In genomic region chrX:102155806-102156179, GRCh38 we compare ENCODE assay signal across 8 cellular contexts. TPM values are rescaled to one million over a fixed set of nuclear protein-coding genes. Genes with fewer than 3 reads are reported as not detected.
DNase-seq lines count a peak whose midpoint lies in the region; ATAC-seq and TF ChIP-seq lines count a peak whose summit lies in the region.

Gene BEX5, minus strand, starts transcription at chrX:102155977. Its CDS starts 1,712 bp downstream, at chrX:102154265.

- H3K27me3 ChIP-seq in KMS-11 (ENCODE audit: insufficient read depth, low read depth), result no peaks in the 10 kb centered on the region

- POLR2A ChIA-PET in MCF 10A (lab: Yijun Ruan, JAX), result interaction anchor here (0.6 kb wide), 1 partner anchor 21 kb away, joined by 3 read pairs; no protein-coding TSS in a partner anchor

- peak within 1 kb of the TSS; percentile 64 for H3K9ac ChIP-seq in KMS-11

- peak within 1 kb of the TSS; percentile 51 for H3K27ac ChIP-seq in KMS-11

- no TSS peak for BruUV-seq in MCF 10A (replicated peaks; lab: Mats Ljungman, UMichigan)

- H3K9me3 Mint-ChIP-seq in MCF 10A (ENCODE audit: unreplicated experiment), result no peaks in the 10 kb centered on the region

- peak within 1 kb of the TSS; percentile 65 for H3K4me3 Mint-ChIP-seq in MCF 10A (ENCODE audit: unreplicated experiment)

- H3K27me3 Mint-ChIP-seq in MCF 10A (ENCODE audit: insufficient read depth, unreplicated experiment), result peaks cover 53% of the 10 kb centered on the region

- no peaks in the 10 kb centered on the region for H3K79me2 ChIP-seq in KMS-11 (ENCODE audit: insufficient read depth, low read depth)

- intact Hi-C loops in MCF 10A (cut with micrococcal nuclease), result no loop called here

- in situ Hi-C loops in Caki2 (cut with HindIII; ENCODE audit: low pct_unique_long_range_greater_than_20kb, low sequenced_read_pairs), result no loop called here

- no peak for TF ChIP-seq CTCF in KMS-11 (conservative IDR thresholded peaks at IDR 0.05; ENCODE audit: low read depth, low read length)
- no peak for TF ChIP-seq CTCF in MCF 10A (IDR thresholded peaks at IDR 0.05; ENCODE audit: unreplicated experiment)

- CTCF ChIA-PET in MCF 10A (lab: Yijun Ruan, JAX), result no interaction called here

- H3K4me3 ChIP-seq in KMS-11 (IDR thresholded peaks at IDR 0.05; ENCODE audit: insufficient read depth, low read depth, low read length), result no peak within 1 kb of the TSS

- H3K36me3 ChIP-seq in KMS-11 (ENCODE audit: insufficient read depth), result no peaks in the 10 kb centered on the region

- no peaks in the 10 kb centered on the region for H3K36me3 Mint-ChIP-seq in MCF 10A (ENCODE audit: insufficient read depth, unreplicated experiment)

- H2AFZ ChIP-seq in KMS-11 (ENCODE audit: low read depth), result peak within 1 kb of the TSS; percentile 91

- no peaks in the 10 kb centered on the region for H3K4me1 Mint-ChIP-seq in MCF 10A (ENCODE audit: insufficient read depth, unreplicated experiment)

- H4K20me1 ChIP-seq in KMS-11 (ENCODE audit: insufficient read depth), result no peaks in the 10 kb centered on the region

- DNase-seq in Caki2 (ENCODE audit: low read depth) (peak; percentile 52), T-helper 2 cell (peak; percentile 11 to 87 (median 46)), MCF 10A (ENCODE audit: unreplicated experiment) (peak; percentile 12), islet precursor cell (peak; percentile 88)
- DNase-seq in stimulated activated CD4-positive, alpha-beta T cell treated with anti-CD3 and anti-CD28 coated beads, Interleukin-1b, Interleukin-23, amount 100 ng/mL, for 24 hours (ENCODE audit: low read depth in 4 of 4, low spot score in 1 of 4), result peak in 3 of 4 experiments; percentile 13 to 34 (median 23)

- no peak within 1 kb of the TSS for H3K27ac Mint-ChIP-seq in MCF 10A (ENCODE audit: low read depth, unreplicated experiment)

- H3K4me1 ChIP-seq in KMS-11 (ENCODE audit: low read depth, poor library complexity, severe bottlenecking), result no peaks in the 10 kb centered on the region

- peak within 1 kb of the TSS; percentile 91 for H3K4me2 ChIP-seq in KMS-11

- ATAC-seq in GM21526 (IDR thresholded peaks at IDR 0.05; ENCODE audit: low FRiP score, unreplicated experiment), result peak; percentile 93
- ATAC-seq in HG03571 (IDR thresholded peaks at IDR 0.05; ENCODE audit: unreplicated experiment), result no peak

RNA-seq across cellular contexts. Expression of gene BEX5, which starts in this region (rescaled TPM):
- total RNA-seq in Caki2 (2014; rRNA removed; shearing (Covaris generic); ENCODE audit: low replicate concordance), result 0.64 and 0.78 TPM in 2 replicates
- not detected in 2 replicates for total RNA-seq in MCF 10A (2022)

Comparison
In these comparisons a context has a peak if more than half of its experiments do, and no peak if none do; other contexts are left out.
1. Peak in DNase-seq in Caki2; RNA of the gene not detected or under 1 TPM.
2. Peak in DNase-seq in MCF 10A; RNA of the gene not detected or under 1 TPM.
3. DNase-seq: peak in every context shown above with its lines; median percentile 88 in islet precursor cell; 52 in Caki2; 46 in T-helper 2 cell; 23 in stimulated activated CD4-positive, alpha-beta T cell treated with anti-CD3 and anti-CD28 coated beads, Interleukin-1b, Interleukin-23, amount 100 ng/mL, for 24 hours; 12 in MCF 10A.